25 cellular contexts compared by ENCODE assay signal in genomic region chr2:53727921-53728320, GRCh38.
"Had no signal": no experiment of that assay in that cellular context is flagged by ENCODE, and none has a peak within 500 bp of the region (broad histone marks: within the 10 kb centered on the region; RNA-seq: fewer than 3 reads in every experiment).

No MANE protein-coding gene starts in this region.

- H3K27ac Mint-ChIP-seq: activated CD4-positive, alpha-beta T cell treated with anti-CD3 and anti-CD28 coated beads, Interleukin-2, amount 10 ng/mL, durations not matched to agents 24 days and 14 days; activated CD8-positive, alpha-beta T cell treated with anti-CD3 and anti-CD28 coated beads, Interleukin-2, amount 10 ng/mL, durations not matched to agents 7 days and 5 days; activated naive CD4-positive, alpha-beta T cell treated with anti-CD3 and anti-CD28 coated beads for 36 hours; activated T-cell treated with anti-CD3 and anti-CD28 coated beads, Interleukin-2, amount 50 U/mL, for 24 hours; activated T-helper 1 cell treated with anti-CD3 and anti-CD28 coated beads, Interleukin-12 subunit alpha, Interleukin-12 subunit beta, Interleukin-2, Interleukin-4 antibody, amounts not matched to agents 30 ng/mL and 10 ng/mL and 1 ng/mL, durations not matched to agents 14 hours and 24 hours and 36 hours; T-helper 1 cell treated with Interleukin-12 subunit alpha and Interleukin-12 subunit beta and Interleukin-4 antibody, amounts not matched to agents 30 μg/mL and 1 μg/mL, for 36 hours; T-helper 2 cell treated with Interferon-gamma antibody and Interleukin-4, amounts not matched to agents 5 μg/mL and 100 μg/mL, for 36 hours had no signal

- DNase-seq: activated CD4-positive, alpha-beta T cell treated with anti-CD3 and anti-CD28 coated beads, Interleukin-2, amount 10 ng/mL, durations not matched to agents 24 days and 14 days; activated CD4-positive, alpha-beta T cell treated with anti-CD3 and anti-CD28 coated beads, Interleukin-2, amount 50 U/mL, for 4 hours; activated CD8-positive, alpha-beta T cell treated with anti-CD3 and anti-CD28 coated beads, Interleukin-2, amount 10 ng/mL, durations not matched to agents 7 days and 5 days; activated gamma-delta T cell treated with Interleukin-2 at 50 U/mL for 16 hours; activated naive CD4-positive, alpha-beta T cell treated with anti-CD3 and anti-CD28 coated beads for 36 hours; activated T-cell treated with anti-CD3 and anti-CD28 coated beads, Interleukin-2, amount 50 U/mL, for 24 hours; adrenal gland; body of pancreas; Kasumi-1; KG1; MG63; NCI-H1048; NCI-H187 treated with DMSO at 0.1 percent for 48 hours; NCI-H510A; NCI-H526; NCI-H774; SHP77; SJCRH30 had no signal

- H3K9me3 ChIP-seq: body of pancreas, breast epithelium, SJCRH30 had no signal

- ATAC-seq: activated CD8-positive, alpha-beta T cell treated with anti-CD3 and anti-CD28 coated beads, Interleukin-2, amount 10 ng/mL, durations not matched to agents 7 days and 5 days; activated naive CD4-positive, alpha-beta T cell treated with anti-CD3 and anti-CD28 coated beads, Interleukin-2, amount 50 U/mL, for 72 hours; body of pancreas; Panc1 had no signal

- H3K27me3 Mint-ChIP-seq: activated CD4-positive, alpha-beta T cell treated with anti-CD3 and anti-CD28 coated beads, Interleukin-2, amount 10 ng/mL, durations not matched to agents 24 days and 14 days; activated T-cell treated with anti-CD3 and anti-CD28 coated beads, Interleukin-2, amount 50 U/mL, for 24 hours had no signal

- H3K9me3 Mint-ChIP-seq: activated naive CD4-positive, alpha-beta T cell treated with anti-CD3 and anti-CD28 coated beads for 36 hours had no signal

- H3K4me3 ChIP-seq: adrenal gland, body of pancreas, breast epithelium, MG63, SJCRH30, SK-N-MC had no signal

- H3K27me3 ChIP-seq: adrenal gland, body of pancreas, breast epithelium, MG63, SJCRH30 had no signal

- H3K4me3 Mint-ChIP-seq: activated CD4-positive, alpha-beta T cell treated with anti-CD3 and anti-CD28 coated beads, Interleukin-2, amount 10 ng/mL, durations not matched to agents 24 days and 14 days; activated CD8-positive, alpha-beta T cell treated with anti-CD3 and anti-CD28 coated beads, Interleukin-2, amount 10 ng/mL, durations not matched to agents 7 days and 5 days; activated naive CD4-positive, alpha-beta T cell treated with anti-CD3 and anti-CD28 coated beads for 36 hours; activated T-cell treated with anti-CD3 and anti-CD28 coated beads, Interleukin-2, amount 50 U/mL, for 24 hours; activated T-helper 1 cell treated with anti-CD3 and anti-CD28 coated beads, Interleukin-12 subunit alpha, Interleukin-12 subunit beta, Interleukin-2, Interleukin-4 antibody, amounts not matched to agents 30 ng/mL and 10 ng/mL and 1 ng/mL, durations not matched to agents 14 hours and 24 hours and 36 hours; T-helper 1 cell treated with Interleukin-12 subunit alpha and Interleukin-12 subunit beta and Interleukin-4 antibody, amounts not matched to agents 30 μg/mL and 1 μg/mL, for 36 hours; T-helper 2 cell treated with Interferon-gamma antibody and Interleukin-4, amounts not matched to agents 5 μg/mL and 100 μg/mL, for 36 hours had no signal

- H3K36me3 ChIP-seq: adrenal gland, breast epithelium, MG63 had no signal

- H3K27ac ChIP-seq: adrenal gland, body of pancreas, breast epithelium, SJCRH30, SK-N-MC had no signal

- H3K4me1 ChIP-seq: adrenal gland, body of pancreas, breast epithelium, SJCRH30 had no signal
